Comparison of ENCODE assay signal across 8 cellular contexts in the genomic region with DNA sequence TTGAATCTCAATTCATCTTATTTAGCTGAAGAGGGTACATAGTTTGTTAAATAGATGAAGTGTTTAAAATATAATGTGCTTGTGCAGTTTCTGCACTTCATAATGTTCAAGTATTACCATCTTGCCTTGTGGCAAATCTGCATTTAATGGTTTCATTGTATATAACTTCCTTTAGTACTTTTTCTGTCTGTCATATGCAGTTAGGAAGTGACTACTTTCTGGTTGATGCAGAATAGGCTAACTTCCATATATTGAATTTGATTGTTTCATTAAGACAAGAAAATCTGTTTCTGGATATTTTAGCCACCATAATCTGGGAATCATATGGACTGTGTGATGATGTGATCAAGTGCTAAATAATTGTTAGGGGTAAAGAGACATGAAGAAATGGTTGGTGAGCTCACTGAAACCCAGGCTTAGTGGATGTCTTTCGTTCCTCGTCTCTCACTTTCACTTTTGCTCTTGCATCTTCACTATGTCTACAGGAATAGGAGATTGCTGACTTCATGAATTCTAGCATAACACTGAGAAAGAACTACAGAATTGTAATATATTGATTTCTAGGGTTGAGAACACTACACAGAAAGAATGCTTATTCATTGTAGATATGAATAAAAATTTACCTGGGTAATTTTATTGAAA. TPM values are rescaled to one million over a fixed set of nuclear protein-coding genes. Genes with fewer than 3 reads are reported as not detected.
DNase-seq lines count a peak whose midpoint lies in the region; ATAC-seq lines count a peak whose summit lies in the region.

No MANE protein-coding gene starts in this region.

- intact Hi-C loops in activated CD4-positive, alpha-beta T cell treated with anti-CD3 and anti-CD28 coated beads for 36 hours (cut with DNase I, micrococcal nuclease), result loop anchor here (5.0 to 10.0 kb wide), 2 partner anchors 101 to 104 kb away; a partner anchor contains a TSS

- H3K36me3 Mint-ChIP-seq in activated CD4-positive, alpha-beta T cell treated with anti-CD3 and anti-CD28 coated beads for 36 hours (ENCODE audit: low read depth), result no peaks in the 10 kb centered on the region

- CTCF ChIA-PET in activated CD4-positive, alpha-beta T cell treated with anti-CD3 and anti-CD28 coated beads for 36 hours (lab: Charles Lee), result interaction anchor here (0.8 to 1.3 kb wide), 3 partner anchors 23 to 265 kb away, joined by 3 to 6 read pairs (median 4); a partner anchor contains a TSS

- peak overlapping the region; percentile 60 for H3K4me3 Mint-ChIP-seq in activated CD4-positive, alpha-beta T cell treated with anti-CD3 and anti-CD28 coated beads for 36 hours

- no peaks in the 10 kb centered on the region for H3K9me3 Mint-ChIP-seq in activated CD4-positive, alpha-beta T cell treated with anti-CD3 and anti-CD28 coated beads for 36 hours (ENCODE audit: low read depth)

- ATAC-seq in activated CD4-positive, alpha-beta T cell treated with anti-CD3 and anti-CD28 coated beads for 36 hours, result peak; percentile 66
- ATAC-seq in HG03025 (IDR thresholded peaks at IDR 0.05; ENCODE audit: low FRiP score, unreplicated experiment) (peak; percentile 38), GM19035 (IDR thresholded peaks at IDR 0.05; ENCODE audit: unreplicated experiment) (no peak), HG02884 (IDR thresholded peaks at IDR 0.05; ENCODE audit: unreplicated experiment) (no peak)

- no peak for DNase-seq in activated CD4-positive, alpha-beta T cell treated with anti-CD3 and anti-CD28 coated beads for 36 hours
- DNase-seq in activated CD4-positive, alpha-beta T cell treated with anti-CD3 and anti-CD28 coated beads for 4 hours, result no peak
- peak; percentile 17 for DNase-seq in SKM-1 treated with dmso at 0.1 percent for 144 hours (lab: John Stamatoyannopoulos, UW; ENCODE audit: unreplicated experiment)
- DNase-seq in kidney glomerular epithelial cell (lab: John Stamatoyannopoulos, UW), result peak; percentile 40
- DNase-seq in anterior cingulate cortex (lab: John Stamatoyannopoulos, UW), result no peak

- POLR2A ChIA-PET in activated CD4-positive, alpha-beta T cell treated with anti-CD3 and anti-CD28 coated beads for 36 hours (lab: Charles Lee), result no interaction called here

- H3K27ac Mint-ChIP-seq in activated CD4-positive, alpha-beta T cell treated with anti-CD3 and anti-CD28 coated beads for 36 hours, result no peak overlapping the region

- peaks cover 19% of the 10 kb centered on the region for H3K27me3 Mint-ChIP-seq in activated CD4-positive, alpha-beta T cell treated with anti-CD3 and anti-CD28 coated beads for 36 hours

- peaks cover 29% of the 10 kb centered on the region for H3K4me1 Mint-ChIP-seq in activated CD4-positive, alpha-beta T cell treated with anti-CD3 and anti-CD28 coated beads for 36 hours

RNA-seq across cellular contexts. Expression of a gene that starts 3.5 kb away (rescaled TPM):
- under 1 TPM; 0.41 to 0.74 TPM for total RNA-seq in activated CD4-positive, alpha-beta T cell treated with anti-CD3 and anti-CD28 coated beads for 36 hours

Comparison
In these comparisons a context has a peak if more than half of its experiments do, and no peak if none do; other contexts are left out.
1. ATAC-seq: peak in activated CD4-positive, alpha-beta T cell treated with anti-CD3 and anti-CD28 coated beads for 36 hours (single experiment) and HG03025 (single experiment); none in GM19035 (single experiment) and HG02884 (single experiment).
2. DNase-seq: peak in SKM-1 treated with dmso at 0.1 percent for 144 hours (single experiment) and kidney glomerular epithelial cell (single experiment); none in activated CD4-positive, alpha-beta T cell treated with anti-CD3 and anti-CD28 coated beads for 36 hours (single experiment), activated CD4-positive, alpha-beta T cell treated with anti-CD3 and anti-CD28 coated beads for 4 hours (0 of 2) and anterior cingulate cortex (0 of 58).